23 cellular contexts compared by ENCODE assay signal in the genomic region with DNA sequence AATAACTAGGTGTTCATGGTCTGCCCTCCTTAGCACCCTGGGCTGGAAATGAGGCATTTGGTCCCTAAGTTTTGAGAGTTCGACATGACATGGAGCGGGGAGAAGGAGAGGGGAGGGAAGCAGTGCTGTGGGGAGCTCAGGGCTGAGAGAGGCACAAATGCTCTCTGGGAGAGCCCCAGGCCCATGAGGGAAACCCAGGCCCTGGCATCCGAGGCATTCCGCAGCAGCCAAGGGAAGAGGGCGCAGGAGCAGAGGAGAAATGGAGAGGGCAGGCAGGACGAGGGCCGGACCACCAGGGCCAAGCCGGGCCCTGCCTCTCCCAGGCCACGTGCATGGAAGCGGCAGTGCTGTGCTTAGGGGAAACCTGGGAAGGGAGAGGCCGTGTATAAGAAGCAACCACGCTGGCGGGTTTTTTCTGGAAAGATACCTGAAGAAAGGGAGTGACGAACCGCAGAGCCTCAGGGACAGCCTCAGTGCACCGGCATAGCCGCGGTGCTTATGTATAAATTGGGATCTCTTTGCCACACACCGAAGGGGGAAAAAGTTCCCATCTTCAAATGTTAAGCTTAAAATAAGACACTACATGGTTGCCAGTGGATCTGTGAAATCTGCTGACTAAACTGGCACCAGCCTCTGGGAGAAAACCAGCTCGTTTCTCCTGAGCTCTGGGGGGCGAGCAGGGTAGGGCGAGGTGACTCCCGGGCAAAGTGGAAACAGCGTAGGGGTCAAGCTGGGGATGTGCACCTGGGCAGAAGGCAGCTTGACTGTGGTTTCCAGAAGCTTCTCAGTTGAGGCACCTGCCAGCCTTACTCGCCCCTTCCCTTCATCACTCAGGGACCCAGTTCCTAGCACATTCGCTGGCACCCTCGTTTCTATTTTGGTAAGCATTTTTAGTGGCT.
"Had no signal": no experiment of that assay in that cellular context is flagged by ENCODE, and none has a peak within 500 bp of the region (broad histone marks: within the 10 kb centered on the region; RNA-seq: fewer than 3 reads in every experiment).

No MANE protein-coding gene starts in this region.

- H3K4me1 ChIP-seq: adrenal gland, foreskin keratinocyte, stomach, tibial nerve had no signal

- H3K27ac ChIP-seq: adrenal gland, ascending aorta, cardiac muscle cell, foreskin keratinocyte, heart right ventricle, stomach, tibial nerve, WERI-Rb-1 had no signal

- H3K36me3 ChIP-seq: ascending aorta, cardiac muscle cell, WERI-Rb-1 had no signal

- H3K9me3 ChIP-seq: adrenal gland, ascending aorta, stomach had no signal

- DNase-seq: activated CD4-positive, alpha-beta T cell treated with anti-CD3 and anti-CD28 coated beads for 48 hours; activated CD4-positive, alpha-beta T cell treated with anti-CD3 and anti-CD28 coated beads, Interleukin-2, amount 50 U/mL, for 48 hours; activated naive CD4-positive, alpha-beta T cell treated with anti-CD3 and anti-CD28 coated beads for 36 hours; activated naive CD8-positive, alpha-beta T cell treated with anti-CD3 and anti-CD28 coated beads for 36 hours; cortex of kidney; foreskin keratinocyte; heart right ventricle; left cardiac atrium; midbrain; naive thymus-derived CD8-positive, alpha-beta T cell; occipital lobe; right cardiac atrium; stimulated activated CD4-positive, alpha-beta T cell treated with anti-CD3 and anti-CD28 coated beads, Interleukin-15, amount 100 ng/mL, for 24 hours; stimulated activated CD4-positive, alpha-beta T cell treated with anti-CD3 and anti-CD28 coated beads, Interleukin-2, amount 100 ng/mL, for 24 hours; stimulated activated naive B cell treated with anti-CD40 and anti-IgM and Interleukin-4, amounts not matched to agents 10 μg/mL and 1 μg/mL and 100 μg/mL, for 72 hours; stomach; SW 1271; T1000; WERI-Rb-1 had no signal

- H3K4me3 ChIP-seq: adrenal gland, ascending aorta, cardiac muscle cell, heart right ventricle, stomach, tibial nerve had no signal

- H3K27me3 ChIP-seq: adrenal gland, ascending aorta, cardiac muscle cell, foreskin keratinocyte, heart right ventricle, stomach, tibial nerve had no signal
